In the genomic region with DNA sequence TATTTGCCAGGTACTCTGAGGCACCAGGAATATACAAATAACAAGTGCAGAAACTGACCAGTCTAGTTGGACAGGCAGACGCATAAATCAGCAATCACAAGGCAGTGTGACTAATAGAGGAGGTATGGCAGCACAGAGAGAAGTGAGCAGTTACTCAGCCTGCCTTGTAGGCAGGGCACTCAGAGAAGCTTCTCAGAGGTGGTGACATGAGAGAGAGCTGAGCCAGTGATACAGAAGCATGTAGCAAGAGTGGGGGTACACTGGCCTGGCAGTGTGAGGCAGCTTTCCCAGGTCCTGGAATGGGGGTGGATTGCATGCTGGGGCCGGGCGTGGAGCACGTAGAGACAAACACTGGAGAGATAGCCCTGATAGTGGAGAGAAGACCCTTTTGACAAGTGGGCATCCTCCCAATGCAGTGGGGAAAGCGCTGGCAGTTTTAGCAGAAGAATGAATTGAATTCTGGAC, we compare ENCODE assay signal across 1 cellular context.
TF ChIP-seq lines count a peak whose summit lies in the region.

No MANE protein-coding gene starts in this region.

TF ChIP-seq in HEK293, 187 proteins besides CTCF, POLR2A, EP300 and RAD21 (continued from another document):
- TF ChIP-seq, protein P1, sequence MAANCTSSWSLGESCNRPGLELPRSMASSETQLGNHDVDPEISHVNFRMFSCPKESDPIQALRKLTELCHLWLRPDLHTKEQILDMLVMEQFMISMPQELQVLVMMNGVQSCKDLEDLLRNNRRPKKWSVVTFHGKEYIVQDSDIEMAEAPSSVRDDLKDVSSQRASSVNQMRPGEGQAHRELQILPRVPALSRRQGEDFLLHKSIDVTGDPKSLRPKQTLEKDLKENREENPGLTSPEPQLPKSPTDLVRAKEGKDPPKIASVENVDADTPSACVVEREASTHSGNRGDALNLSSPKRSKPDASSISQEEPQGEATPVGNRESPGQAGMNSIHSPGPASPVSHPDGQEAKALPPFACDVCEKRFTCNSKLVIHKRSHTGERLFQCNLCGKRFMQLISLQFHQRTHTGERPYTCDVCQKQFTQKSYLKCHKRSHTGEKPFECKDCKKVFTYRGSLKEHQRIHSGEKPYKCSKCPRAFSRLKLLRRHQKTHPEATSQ (tag by site-specific recombination; IDR thresholded peaks at IDR 0.05) = no peak
- TF ChIP-seq ZNF776 (tag by site-specific recombination; IDR thresholded peaks at IDR 0.05; ENCODE audit: borderline replicate concordance) = no peak
- peak; percentile 83 for TF ChIP-seq ZNF600 (tag by site-specific recombination; IDR thresholded peaks at IDR 0.05)
- TF ChIP-seq ZNF664 (tag by site-specific recombination; IDR thresholded peaks at IDR 0.05) = peak; percentile 44; the same call in 1 of the 2 replicates
- TF ChIP-seq, protein P2, sequence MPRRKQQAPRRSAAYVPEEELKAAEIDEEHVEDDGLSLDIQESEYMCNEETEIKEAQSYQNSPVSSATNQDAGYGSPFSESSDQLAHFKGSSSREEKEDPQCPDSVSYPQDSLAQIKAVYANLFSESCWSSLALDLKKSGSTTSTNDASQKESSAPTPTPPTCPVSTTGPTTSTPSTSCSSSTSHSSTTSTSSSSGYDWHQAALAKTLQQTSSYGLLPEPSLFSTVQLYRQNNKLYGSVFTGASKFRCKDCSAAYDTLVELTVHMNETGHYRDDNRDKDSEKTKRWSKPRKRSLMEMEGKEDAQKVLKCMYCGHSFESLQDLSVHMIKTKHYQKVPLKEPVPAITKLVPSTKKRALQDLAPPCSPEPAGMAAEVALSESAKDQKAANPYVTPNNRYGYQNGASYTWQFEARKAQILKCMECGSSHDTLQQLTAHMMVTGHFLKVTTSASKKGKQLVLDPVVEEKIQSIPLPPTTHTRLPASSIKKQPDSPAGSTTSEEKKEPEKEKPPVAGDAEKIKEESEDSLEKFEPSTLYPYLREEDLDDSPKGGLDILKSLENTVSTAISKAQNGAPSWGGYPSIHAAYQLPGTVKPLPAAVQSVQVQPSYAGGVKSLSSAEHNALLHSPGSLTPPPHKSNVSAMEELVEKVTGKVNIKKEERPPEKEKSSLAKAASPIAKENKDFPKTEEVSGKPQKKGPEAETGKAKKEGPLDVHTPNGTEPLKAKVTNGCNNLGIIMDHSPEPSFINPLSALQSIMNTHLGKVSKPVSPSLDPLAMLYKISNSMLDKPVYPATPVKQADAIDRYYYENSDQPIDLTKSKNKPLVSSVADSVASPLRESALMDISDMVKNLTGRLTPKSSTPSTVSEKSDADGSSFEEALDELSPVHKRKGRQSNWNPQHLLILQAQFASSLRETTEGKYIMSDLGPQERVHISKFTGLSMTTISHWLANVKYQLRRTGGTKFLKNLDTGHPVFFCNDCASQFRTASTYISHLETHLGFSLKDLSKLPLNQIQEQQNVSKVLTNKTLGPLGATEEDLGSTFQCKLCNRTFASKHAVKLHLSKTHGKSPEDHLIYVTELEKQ (tag by site-specific recombination; IDR thresholded peaks at IDR 0.05; ENCODE audit: borderline replicate concordance) = peak; percentile 84; the same call in 1 of the 2 replicates
- no peak for TF ChIP-seq ZNF670 (tag by site-specific recombination; IDR thresholded peaks at IDR 0.05; ENCODE audit: low read depth)
- TF ChIP-seq, protein P3, sequence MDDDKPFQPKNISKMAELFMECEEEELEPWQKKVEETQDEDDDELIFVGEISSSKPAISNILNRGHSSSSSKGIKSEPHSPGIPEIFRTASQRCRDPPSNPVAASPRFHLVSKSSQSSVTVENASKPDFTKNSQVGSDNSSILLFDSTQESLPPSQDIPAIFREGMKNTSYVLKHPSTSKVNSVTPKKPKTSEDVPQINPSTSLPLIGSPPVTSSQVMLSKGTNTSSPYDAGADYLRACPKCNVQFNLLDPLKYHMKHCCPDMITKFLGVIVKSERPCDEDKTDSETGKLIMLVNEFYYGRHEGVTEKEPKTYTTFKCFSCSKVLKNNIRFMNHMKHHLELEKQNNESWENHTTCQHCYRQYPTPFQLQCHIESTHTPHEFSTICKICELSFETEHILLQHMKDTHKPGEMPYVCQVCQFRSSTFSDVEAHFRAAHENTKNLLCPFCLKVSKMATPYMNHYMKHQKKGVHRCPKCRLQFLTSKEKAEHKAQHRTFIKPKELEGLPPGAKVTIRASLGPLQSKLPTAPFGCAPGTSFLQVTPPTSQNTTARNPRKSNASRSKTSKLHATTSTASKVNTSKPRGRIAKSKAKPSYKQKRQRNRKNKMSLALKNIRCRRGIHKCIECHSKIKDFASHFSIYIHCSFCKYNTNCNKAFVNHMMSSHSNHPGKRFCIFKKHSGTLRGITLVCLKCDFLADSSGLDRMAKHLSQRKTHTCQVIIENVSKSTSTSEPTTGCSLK (tag by site-specific recombination; IDR thresholded peaks at IDR 0.05) = no peak
- TF ChIP-seq ZNF660 (tag by site-specific recombination; IDR thresholded peaks at IDR 0.05) = 0 out of 2 replicates have a peak, but pooled peaks have one; percentile 22
- TF ChIP-seq SP7 (tag by site-specific recombination; IDR thresholded peaks at IDR 0.05) = peak; percentile 74
- 0 out of 2 replicates have a peak, but pooled peaks have one; percentile 18 for TF ChIP-seq YY2 (tag by site-specific recombination; IDR thresholded peaks at IDR 0.05)
- TF ChIP-seq GLIS2 (tag by site-specific recombination; IDR thresholded peaks at IDR 0.05) = no peak
- 0 out of 2 replicates have a peak, but pooled peaks have one; percentile 35 for TF ChIP-seq ZNF394 (tag by site-specific recombination; IDR thresholded peaks at IDR 0.05; ENCODE audit: borderline replicate concordance)
- peak; percentile 46 for TF ChIP-seq SP2 (tag by site-specific recombination; IDR thresholded peaks at IDR 0.05)
- TF ChIP-seq, protein P4, sequence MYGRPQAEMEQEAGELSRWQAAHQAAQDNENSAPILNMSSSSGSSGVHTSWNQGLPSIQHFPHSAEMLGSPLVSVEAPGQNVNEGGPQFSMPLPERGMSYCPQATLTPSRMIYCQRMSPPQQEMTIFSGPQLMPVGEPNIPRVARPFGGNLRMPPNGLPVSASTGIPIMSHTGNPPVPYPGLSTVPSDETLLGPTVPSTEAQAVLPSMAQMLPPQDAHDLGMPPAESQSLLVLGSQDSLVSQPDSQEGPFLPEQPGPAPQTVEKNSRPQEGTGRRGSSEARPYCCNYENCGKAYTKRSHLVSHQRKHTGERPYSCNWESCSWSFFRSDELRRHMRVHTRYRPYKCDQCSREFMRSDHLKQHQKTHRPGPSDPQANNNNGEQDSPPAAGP (tag by site-specific recombination; IDR thresholded peaks at IDR 0.05) = 0 out of 2 replicates have a peak, but pooled peaks have one; percentile 21
- TF ChIP-seq, protein P5, sequence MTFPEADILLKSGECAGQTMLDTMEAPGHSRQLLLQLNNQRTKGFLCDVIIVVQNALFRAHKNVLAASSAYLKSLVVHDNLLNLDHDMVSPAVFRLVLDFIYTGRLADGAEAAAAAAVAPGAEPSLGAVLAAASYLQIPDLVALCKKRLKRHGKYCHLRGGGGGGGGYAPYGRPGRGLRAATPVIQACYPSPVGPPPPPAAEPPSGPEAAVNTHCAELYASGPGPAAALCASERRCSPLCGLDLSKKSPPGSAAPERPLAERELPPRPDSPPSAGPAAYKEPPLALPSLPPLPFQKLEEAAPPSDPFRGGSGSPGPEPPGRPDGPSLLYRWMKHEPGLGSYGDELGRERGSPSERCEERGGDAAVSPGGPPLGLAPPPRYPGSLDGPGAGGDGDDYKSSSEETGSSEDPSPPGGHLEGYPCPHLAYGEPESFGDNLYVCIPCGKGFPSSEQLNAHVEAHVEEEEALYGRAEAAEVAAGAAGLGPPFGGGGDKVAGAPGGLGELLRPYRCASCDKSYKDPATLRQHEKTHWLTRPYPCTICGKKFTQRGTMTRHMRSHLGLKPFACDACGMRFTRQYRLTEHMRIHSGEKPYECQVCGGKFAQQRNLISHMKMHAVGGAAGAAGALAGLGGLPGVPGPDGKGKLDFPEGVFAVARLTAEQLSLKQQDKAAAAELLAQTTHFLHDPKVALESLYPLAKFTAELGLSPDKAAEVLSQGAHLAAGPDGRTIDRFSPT (tag by site-specific recombination; IDR thresholded peaks at IDR 0.05) = no peak
- TF ChIP-seq, protein P6, sequence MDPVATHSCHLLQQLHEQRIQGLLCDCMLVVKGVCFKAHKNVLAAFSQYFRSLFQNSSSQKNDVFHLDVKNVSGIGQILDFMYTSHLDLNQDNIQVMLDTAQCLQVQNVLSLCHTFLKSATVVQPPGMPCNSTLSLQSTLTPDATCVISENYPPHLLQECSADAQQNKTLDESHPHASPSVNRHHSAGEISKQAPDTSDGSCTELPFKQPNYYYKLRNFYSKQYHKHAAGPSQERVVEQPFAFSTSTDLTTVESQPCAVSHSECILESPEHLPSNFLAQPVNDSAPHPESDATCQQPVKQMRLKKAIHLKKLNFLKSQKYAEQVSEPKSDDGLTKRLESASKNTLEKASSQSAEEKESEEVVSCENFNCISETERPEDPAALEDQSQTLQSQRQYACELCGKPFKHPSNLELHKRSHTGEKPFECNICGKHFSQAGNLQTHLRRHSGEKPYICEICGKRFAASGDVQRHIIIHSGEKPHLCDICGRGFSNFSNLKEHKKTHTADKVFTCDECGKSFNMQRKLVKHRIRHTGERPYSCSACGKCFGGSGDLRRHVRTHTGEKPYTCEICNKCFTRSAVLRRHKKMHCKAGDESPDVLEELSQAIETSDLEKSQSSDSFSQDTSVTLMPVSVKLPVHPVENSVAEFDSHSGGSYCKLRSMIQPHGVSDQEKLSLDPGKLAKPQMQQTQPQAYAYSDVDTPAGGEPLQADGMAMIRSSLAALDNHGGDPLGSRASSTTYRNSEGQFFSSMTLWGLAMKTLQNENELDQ (tag by site-specific recombination; IDR thresholded peaks at IDR 0.05; ENCODE audit: low read depth) = no peak
